In the genomic region with DNA sequence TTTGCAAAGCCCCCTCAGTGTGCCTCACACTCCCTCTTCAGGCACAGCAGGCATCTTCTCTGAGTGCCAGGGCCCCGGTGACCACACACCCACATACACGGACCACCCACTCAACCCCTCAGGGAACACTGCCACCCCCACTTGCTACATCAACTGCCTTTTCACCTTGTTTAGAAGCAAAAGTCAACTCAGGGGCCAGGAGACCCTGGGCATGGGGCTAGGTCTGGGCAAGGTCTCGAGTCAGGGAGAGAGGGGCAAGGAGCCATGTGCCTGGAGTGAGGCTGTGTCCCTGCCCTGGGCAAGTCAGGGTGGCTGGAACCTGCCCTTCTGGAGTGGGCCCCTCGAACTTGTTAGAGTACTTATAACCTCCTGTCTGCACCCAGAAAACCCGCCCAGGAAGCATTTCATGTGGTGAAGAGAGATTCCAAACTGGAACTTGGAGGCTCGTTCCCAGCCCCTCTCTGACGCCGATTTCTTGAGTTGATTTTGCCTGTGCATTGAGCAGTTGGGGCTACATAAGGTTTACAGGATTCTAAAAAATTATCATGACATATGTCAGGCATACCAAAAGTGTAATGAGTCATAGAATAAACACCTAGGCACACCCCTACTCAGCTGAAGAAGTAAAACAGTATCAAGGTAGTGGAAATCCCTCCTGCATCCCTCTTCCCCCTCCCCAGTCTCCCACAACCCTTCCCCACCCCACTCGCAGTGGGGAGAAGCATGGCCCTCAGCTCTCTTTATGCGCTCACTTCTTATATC, we compare ENCODE assay signal across 18 cellular contexts.
DNase-seq lines count a peak whose midpoint lies in the region; ATAC-seq and TF ChIP-seq lines count a peak whose summit lies in the region.
"Had no signal": no experiment of that assay in that cellular context is flagged by ENCODE, and none has a peak within 500 bp of the region (broad histone marks: within the 10 kb centered on the region; RNA-seq: fewer than 3 reads in every experiment).

No MANE protein-coding gene starts in this region.

- H3K4me1 Mint-ChIP-seq in activated T-cell treated with anti-CD3 and anti-CD28 coated beads, Interleukin-2, amount 50 U/mL, for 72 hours (ENCODE audit: low read depth), result no peaks in the 10 kb centered on the region
- H3K4me1 Mint-ChIP-seq in neural progenitor cell, result no peaks in the 10 kb centered on the region

- H3K27ac Mint-ChIP-seq in activated T-cell treated with anti-CD3 and anti-CD28 coated beads, Interleukin-2, amount 50 U/mL, for 72 hours, result no peak overlapping the region
- no peak overlapping the region for H3K27ac Mint-ChIP-seq in neural progenitor cell
- H3K27ac Mint-ChIP-seq: CD4-positive, CD25-positive, alpha-beta regulatory T cell; HFFc6; naive thymus-derived CD8-positive, alpha-beta T cell had no signal

- H3K9ac ChIP-seq in PC-3 (ENCODE audit: low read length), result peak overlapping the region; percentile 78
- no peak overlapping the region for H3K9ac ChIP-seq in neural progenitor cell
- H3K9ac ChIP-seq: SK-N-SH had no signal

- no peak overlapping the region for H3K4me3 Mint-ChIP-seq in activated T-cell treated with anti-CD3 and anti-CD28 coated beads, Interleukin-2, amount 50 U/mL, for 72 hours
- no peak overlapping the region for H3K4me3 Mint-ChIP-seq in neural progenitor cell
- H3K4me3 Mint-ChIP-seq: CD4-positive, CD25-positive, alpha-beta regulatory T cell; HFFc6; naive thymus-derived CD8-positive, alpha-beta T cell had no signal

- H3K4me1 ChIP-seq in PC-3 (ENCODE audit: insufficient read depth, low read length) (peaks cover 36% of the 10 kb centered on the region), spleen (no peaks in the 10 kb centered on the region), neural progenitor cell (no peaks in the 10 kb centered on the region)
- H3K4me1 ChIP-seq: heart left ventricle, tibial artery had no signal

- H3K36me3 ChIP-seq in PC-3 (ENCODE audit: low read depth, low read length) (peaks cover 5% of the 10 kb centered on the region; the same call in 1 of the 2 replicates), spleen (no peaks in the 10 kb centered on the region), neural progenitor cell (no peaks in the 10 kb centered on the region)
- H3K36me3 ChIP-seq: cardiac muscle cell, heart left ventricle, tibial artery had no signal

- H3K27ac ChIP-seq in PC-3 (ENCODE audit: low read length) (peak overlapping the region; percentile 88), spleen (no peak overlapping the region), neural progenitor cell (no peak overlapping the region)
- H3K27ac ChIP-seq: cardiac muscle cell, heart left ventricle, tibial artery had no signal

- no peaks in the 10 kb centered on the region for H4K20me1 ChIP-seq in PC-3 (ENCODE audit: low read length)
- no peaks in the 10 kb centered on the region for H4K20me1 ChIP-seq in neural progenitor cell (ENCODE audit: low read depth)

- intact Hi-C loops in PC-3 (cut with micrococcal nuclease) (loop anchor here (5.0 kb wide), 3 partner anchors 66 to 269 kb away; no protein-coding TSS in a partner anchor), spleen (cut with DNase I; ENCODE audit: low total_unique reads) (no loop called here)

- no peak for TF ChIP-seq CTCF in PC-3 (conservative IDR thresholded peaks at IDR 0.05; ENCODE audit: low read depth, low read length)
- no peak for TF ChIP-seq CTCF in epithelial cell of esophagus (IDR thresholded peaks at IDR 0.05; ENCODE audit: insufficient read depth, low read depth, low read length, missing control alignments)
- TF ChIP-seq CTCF in spleen (IDR thresholded peaks at IDR 0.05 in 8 of 11, conservative IDR thresholded peaks at IDR 0.05 in 3 of 11), result no peak
- TF ChIP-seq CTCF in neural progenitor cell (IDR thresholded peaks at IDR 0.05), result no peak

- POLR2A ChIA-PET in PC-3 (lab: Charles Lee; ENCODE audit: unreplicated experiment), result no interaction called here

- CTCF ChIA-PET in PC-3 (lab: Charles Lee), result no interaction called here

- no peak for TF ChIP-seq POLR2A in spleen (IDR thresholded peaks at IDR 0.05)

- ATAC-seq in activated T-cell treated with anti-CD3 and anti-CD28 coated beads, Interleukin-2, amount 50 U/mL, for 72 hours (replicated peaks in 1 of 2), result no peak
- peak; percentile 85 for ATAC-seq in PC-3
- ATAC-seq: heart left ventricle; naive thymus-derived CD8-positive, alpha-beta T cell had no signal

- H3K36me3 Mint-ChIP-seq in activated T-cell treated with anti-CD3 and anti-CD28 coated beads, Interleukin-2, amount 50 U/mL, for 72 hours (ENCODE audit: insufficient read depth in 2 of 2), result no peaks in the 10 kb centered on the region
- H3K36me3 Mint-ChIP-seq in neural progenitor cell, result no peaks in the 10 kb centered on the region
- H3K36me3 Mint-ChIP-seq: CD4-positive, CD25-positive, alpha-beta regulatory T cell had no signal

- H3K79me2 ChIP-seq in PC-3 (ENCODE audit: low read length) (no peaks in the 10 kb centered on the region), neural progenitor cell (ENCODE audit: low read depth) (no peaks in the 10 kb centered on the region)

- peak; percentile 4 to 10 for DNase-seq in activated T-cell treated with anti-CD3 and anti-CD28 coated beads, Interleukin-2, amount 50 U/mL, for 48 hours
- DNase-seq in activated T-cell treated with anti-CD3 and anti-CD28 coated beads, Interleukin-2, amount 50 U/mL, for 72 hours, result no peak
- DNase-seq in PC-3 (peak; percentile 82), epithelial cell of esophagus (ENCODE audit: low read depth) (peak; percentile 54), spleen (peak; percentile 54), SKM-1 treated with dmso at 0.1 percent for 144 hours (lab: John Stamatoyannopoulos, UW; ENCODE audit: unreplicated experiment) (no peak), neural progenitor cell (ENCODE audit: low spot score) (no peak), NCI-H1417 (lab: John Stamatoyannopoulos, UW) (no peak)
- DNase-seq: CD4-positive, CD25-positive, alpha-beta regulatory T cell; DMS79; HFFc6; naive thymus-derived CD8-positive, alpha-beta T cell; NCI-H1105 treated with DMSO at 0.1 percent for 48 hours; NCI-H69; SK-N-SH had no signal

- no peaks in the 10 kb centered on the region for H3K27me3 Mint-ChIP-seq in activated T-cell treated with anti-CD3 and anti-CD28 coated beads, Interleukin-2, amount 50 U/mL, for 72 hours (ENCODE audit: low read depth)
- peaks cover 11% of the 10 kb centered on the region for H3K27me3 Mint-ChIP-seq in neural progenitor cell (ENCODE audit: insufficient read depth, low read depth)

- WGBS in spleen, 5 donors, result 86 to 94% (median 88%) methylated on average over 10 of the region's 10 CpGs

- H3K4me3 ChIP-seq in PC-3 (ENCODE audit: low read length) (peak overlapping the region; percentile 18), epithelial cell of esophagus (ENCODE audit: low read length) (no peak overlapping the region), spleen (no peak overlapping the region), neural progenitor cell (no peak overlapping the region)
- H3K4me3 ChIP-seq: cardiac muscle cell, heart left ventricle, tibial artery had no signal

- H3K9me3 ChIP-seq in PC-3 (ENCODE audit: low read length) (no peaks in the 10 kb centered on the region), spleen (peaks cover 0 to 8% (median 0%) of the 10 kb centered on the region in 8 donors), neural progenitor cell (ENCODE audit: low read depth) (no peaks in the 10 kb centered on the region)
- H3K9me3 ChIP-seq: SK-N-SH had no signal

- BruUV-seq in PC-3 (replicated peaks; lab: Mats Ljungman, UMichigan), result TSS peak; percentile 32

- H2AFZ ChIP-seq in PC-3 (ENCODE audit: low read length), result no peak overlapping the region
- no peak overlapping the region for H2AFZ ChIP-seq in neural progenitor cell (replicated peaks)

- H3F3A ChIP-seq in PC-3 (ENCODE audit: low read length, unreplicated experiment) (no peaks in the 10 kb centered on the region), neural progenitor cell (ENCODE audit: low read depth) (no peaks in the 10 kb centered on the region)

- peak overlapping the region; percentile 73 for H3K4me2 ChIP-seq in PC-3 (ENCODE audit: low read length)
- H3K4me2 ChIP-seq in neural progenitor cell, result no peak overlapping the region
- H3K4me2 ChIP-seq: SK-N-SH had no signal

- no peaks in the 10 kb centered on the region for H3K27me3 ChIP-seq in PC-3 (ENCODE audit: low read length)
- no peaks in the 10 kb centered on the region for H3K27me3 ChIP-seq in spleen (replicated peaks in 1 of 7)
- no peaks in the 10 kb centered on the region for H3K27me3 ChIP-seq in neural progenitor cell
- H3K27me3 ChIP-seq: cardiac muscle cell, heart left ventricle had no signal

- H3K9me2 ChIP-seq in PC-3 (replicated peaks; ENCODE audit: low read length), result no peaks in the 10 kb centered on the region
- H3K9me2 ChIP-seq: SK-N-SH had no signal

- peaks cover 0 to 6% of the 10 kb centered on the region in 2 donors for H3K9me3 Mint-ChIP-seq in activated T-cell treated with anti-CD3 and anti-CD28 coated beads, Interleukin-2, amount 50 U/mL, for 72 hours
- peaks cover 16% of the 10 kb centered on the region for H3K9me3 Mint-ChIP-seq in neural progenitor cell
- H3K9me3 Mint-ChIP-seq: CD4-positive, CD25-positive, alpha-beta regulatory T cell had no signal

Comparison
In these comparisons a context has a peak if more than half of its experiments do, and no peak if none do; other contexts are left out.
1. DNase-seq: peak in activated T-cell treated with anti-CD3 and anti-CD28 coated beads, Interleukin-2, amount 50 U/mL, for 48 hours (2 of 2), PC-3 (single experiment), epithelial cell of esophagus (single experiment) and spleen (single experiment); none in activated T-cell treated with anti-CD3 and anti-CD28 coated beads, Interleukin-2, amount 50 U/mL, for 72 hours (0 of 2), SKM-1 treated with dmso at 0.1 percent for 144 hours (single experiment), neural progenitor cell (single experiment) and NCI-H1417 (0 of 3).